In the genomic region with DNA sequence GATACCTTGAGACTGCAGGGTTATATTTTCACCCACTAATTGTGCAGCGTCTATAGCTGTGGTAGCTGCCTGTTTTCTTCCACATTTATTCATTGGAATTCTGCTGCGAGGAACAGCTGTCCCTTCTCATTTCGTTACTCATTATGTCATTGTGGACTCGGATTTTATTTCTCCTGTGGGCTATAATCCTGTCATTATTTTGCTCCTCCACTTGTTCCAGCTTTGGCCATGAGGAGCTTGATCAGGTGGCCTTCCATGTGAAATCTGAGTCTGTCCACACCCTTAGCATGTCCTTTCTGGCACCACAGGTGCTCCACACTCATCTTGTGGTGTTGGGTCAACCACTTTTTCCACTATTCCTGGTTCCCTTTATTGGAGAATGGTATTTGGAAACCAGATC, we compare ENCODE assay signal across 10 cellular contexts.
"Had no signal": no experiment of that assay in that cellular context is flagged by ENCODE, and none has a peak within 500 bp of the region (broad histone marks: within the 10 kb centered on the region; RNA-seq: fewer than 3 reads in every experiment).

No MANE protein-coding gene starts in this region.

- H3K4me3 ChIP-seq: dorsolateral prefrontal cortex, esophagus muscularis mucosa, skin epidermis, stomach, thoracic aorta had no signal

- H3K36me3 Mint-ChIP-seq: activated naive CD8-positive, alpha-beta T cell had no signal

- H3K36me3 ChIP-seq: thoracic aorta had no signal

- H3K4me3 Mint-ChIP-seq: activated CD8-positive, alpha-beta memory T cell treated with anti-CD3 and anti-CD28 coated beads, Interleukin-2, amount 10 ng/mL, durations not matched to agents 7 days and 5 days; activated naive CD8-positive, alpha-beta T cell; activated T-cell treated with anti-CD3 and anti-CD28 coated beads, Interleukin-2, amount 50 U/mL, for 24 hours had no signal

- H3K9me3 ChIP-seq: esophagus muscularis mucosa, stomach, thoracic aorta had no signal

- H3K27me3 Mint-ChIP-seq: activated CD8-positive, alpha-beta memory T cell treated with anti-CD3 and anti-CD28 coated beads, Interleukin-2, amount 10 ng/mL, durations not matched to agents 7 days and 5 days; activated naive CD8-positive, alpha-beta T cell; activated T-cell treated with anti-CD3 and anti-CD28 coated beads, Interleukin-2, amount 50 U/mL, for 24 hours had no signal

- H3K9me3 Mint-ChIP-seq: activated T-cell treated with anti-CD3 and anti-CD28 coated beads, Interleukin-2, amount 50 U/mL, for 24 hours; immature natural killer cell had no signal

- H3K27me3 ChIP-seq: dorsolateral prefrontal cortex, esophagus muscularis mucosa, stomach had no signal

- H3K27ac Mint-ChIP-seq: activated CD8-positive, alpha-beta memory T cell treated with anti-CD3 and anti-CD28 coated beads, Interleukin-2, amount 10 ng/mL, durations not matched to agents 7 days and 5 days; activated naive CD8-positive, alpha-beta T cell; immature natural killer cell had no signal

- DNase-seq: activated CD8-positive, alpha-beta memory T cell treated with anti-CD3 and anti-CD28 coated beads, Interleukin-2, amount 10 ng/mL, durations not matched to agents 7 days and 5 days; activated effector memory CD4-positive, alpha-beta T cell treated with anti-CD3 and anti-CD28 coated beads, Interleukin-2, amount 50 U/mL, for 16 hours; activated T-cell treated with anti-CD3 and anti-CD28 coated beads, Interleukin-2, amount 50 U/mL, for 24 hours; dorsolateral prefrontal cortex; stomach had no signal
